Comparison of ENCODE assay signal across 9 cellular contexts in the genomic region with DNA sequence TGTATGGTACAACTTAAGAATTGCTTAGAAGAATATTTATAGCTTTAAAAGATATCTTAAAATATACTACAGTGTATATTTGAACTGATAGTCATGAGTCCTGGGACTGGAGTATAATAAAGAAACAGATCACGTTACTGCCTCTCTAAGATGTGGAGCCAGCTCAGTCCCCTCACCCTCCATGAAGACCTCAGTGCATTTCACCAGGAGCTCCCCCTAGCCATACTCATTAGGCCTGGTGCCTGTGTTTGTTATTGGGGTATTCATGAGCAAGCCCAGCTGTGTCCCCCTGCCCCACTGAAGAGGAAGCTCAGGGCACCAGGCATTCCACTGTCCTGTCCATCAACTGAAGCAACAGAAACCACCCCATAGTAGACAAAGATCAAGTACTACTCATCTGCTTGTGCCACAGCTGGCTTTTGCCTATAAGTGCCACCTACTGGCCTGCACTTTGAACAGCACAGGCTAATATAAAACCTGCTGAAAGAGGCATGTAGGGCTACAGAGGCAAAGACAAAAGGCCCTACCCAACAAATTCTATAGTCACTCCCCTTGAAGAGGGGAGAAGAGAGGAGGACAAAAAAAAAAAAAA.
DNase-seq lines count a peak whose midpoint lies in the region; ATAC-seq, FAIRE-seq and TF ChIP-seq lines count a peak whose summit lies in the region.
"Had no signal": no experiment of that assay in that cellular context is flagged by ENCODE, and none has a peak within 500 bp of the region (broad histone marks: within the 10 kb centered on the region; RNA-seq: fewer than 3 reads in every experiment).

No MANE protein-coding gene starts in this region.

- H4K20me1 ChIP-seq in H9 (ENCODE audit: control insufficient read depth, insufficient read depth, insufficient read length) (no peaks in the 10 kb centered on the region), H1 (replicated peaks in 1 of 2; ENCODE audit: control insufficient read depth in 1 of 2, insufficient read depth in 2 of 2, low read length in 2 of 2) (no peaks in the 10 kb centered on the region), smooth muscle cell (ENCODE audit: low read depth) (no peaks in the 10 kb centered on the region)

- peak; percentile 76 for TF ChIP-seq CTCF in H9 (conservative IDR thresholded peaks at IDR 0.05)
- TF ChIP-seq CTCF in H1 (IDR thresholded peaks at IDR 0.05; ENCODE audit: control extremely low read depth in 1 of 3, insufficient read depth in 1 of 3, low read depth in 1 of 3, low read length in 3 of 3), result peak in 2 of 3 experiments; percentile 58 to 73; a peak in 3 of 4 replicates
- peak; percentile 50 for TF ChIP-seq CTCF in smooth muscle cell (IDR thresholded peaks at IDR 0.05; ENCODE audit: borderline replicate concordance, insufficient read depth, poor library complexity, severe bottlenecking)

- no peak overlapping the region for H3T11ph ChIP-seq in H9 (ENCODE audit: low read length)

- CTCF ChIA-PET in H1 (lab: Charles Lee; ENCODE audit: partially characterized antibody), result interaction anchor here (0.6 to 2.3 kb wide), 26 partner anchors 9 to 605 kb away, joined by 3 to 14 read pairs (median 3); no protein-coding TSS in a partner anchor

- no peak overlapping the region for H2BK120ac ChIP-seq in H9 (ENCODE audit: low read depth, low read length, poor library complexity, severe bottlenecking)
- H2BK120ac ChIP-seq in H1 (replicated peaks; ENCODE audit: low read depth, low read length), result no peak overlapping the region

- no peak overlapping the region for H3K4ac ChIP-seq in H9 (ENCODE audit: low read depth, low read length)
- no peak overlapping the region for H3K4ac ChIP-seq in H1 (replicated peaks; ENCODE audit: insufficient read length, low read depth, low read length)

- no peak for ATAC-seq in GM21447 (IDR thresholded peaks at IDR 0.05; ENCODE audit: unreplicated experiment)

- peaks cover 10 to 18% of the 10 kb centered on the region in 2 experiments for H3K4me1 Mint-ChIP-seq in H9

- H3K79me1 ChIP-seq in H9 (ENCODE audit: insufficient read depth, low read depth, low read length, poor library complexity, severe bottlenecking) (no peaks in the 10 kb centered on the region), H1 (ENCODE audit: low read depth, low read length) (no peaks in the 10 kb centered on the region)

- H3K27ac Mint-ChIP-seq in H9, result peak overlapping the region in 2 of 3 experiments; percentile 65 to 92; a peak in 3 of 7 replicates

- H3K9me3 Mint-ChIP-seq in H9, result no peaks in the 10 kb centered on the region

- no peaks in the 10 kb centered on the region for H3K79me2 ChIP-seq in H9 (ENCODE audit: insufficient read depth, low read length)
- no peaks in the 10 kb centered on the region for H3K79me2 ChIP-seq in H1 (ENCODE audit: control insufficient read depth in 1 of 2, insufficient read depth in 2 of 2, low read length in 2 of 2)
- no peaks in the 10 kb centered on the region for H3K79me2 ChIP-seq in smooth muscle cell (ENCODE audit: low read depth)
- H3K79me2 ChIP-seq: parathyroid adenoma had no signal

- no peak overlapping the region for H3K14ac ChIP-seq in H9 (ENCODE audit: insufficient read depth, low read length)
- H3K14ac ChIP-seq in H1 (ENCODE audit: insufficient read length), result no peak overlapping the region

- H3K27me3 ChIP-seq in H9 (ENCODE audit: insufficient read depth, low read length) (no peaks in the 10 kb centered on the region), H1 (replicated peaks in 1 of 4; ENCODE audit: control insufficient read depth in 3 of 4, extremely low read depth in 1 of 4, insufficient read depth in 3 of 4, low read length in 3 of 4) (no peaks in the 10 kb centered on the region), smooth muscle cell (ENCODE audit: low read depth) (no peaks in the 10 kb centered on the region)

- H3K36me3 ChIP-seq in H1 (ENCODE audit: control insufficient read depth in 2 of 4, insufficient read depth in 4 of 4, low read length in 3 of 4) (no peaks in the 10 kb centered on the region), smooth muscle cell (ENCODE audit: low read depth) (no peaks in the 10 kb centered on the region)

- no peak overlapping the region for H3K9ac ChIP-seq in H9 (ENCODE audit: extremely low read depth, insufficient read length, low read length)
- no peak overlapping the region for H3K9ac ChIP-seq in H1 (replicated peaks in 1 of 4; ENCODE audit: extremely low read depth in 1 of 4, low read depth in 3 of 4, low read length in 3 of 4)
- H3K9ac ChIP-seq in smooth muscle cell (ENCODE audit: low read depth), result no peak overlapping the region
- H3K9ac ChIP-seq: parathyroid adenoma had no signal

- H3K4me1 ChIP-seq in H9 (ENCODE audit: insufficient read depth, low read length) (no peaks in the 10 kb centered on the region), H1 (replicated peaks in 1 of 4; ENCODE audit: control insufficient read depth in 3 of 4, insufficient read depth in 4 of 4, low read length in 3 of 4) (peaks cover 0 to 4% (median 0%) of the 10 kb centered on the region in 4 experiments; a peak in 1 of 7 replicates), smooth muscle cell (ENCODE audit: low read depth) (no peaks in the 10 kb centered on the region)
- H3K4me1 ChIP-seq: parathyroid adenoma had no signal

- H3K4me3 Mint-ChIP-seq in H9, result no peak overlapping the region

- peak; percentile 56 to 77 for TF ChIP-seq RAD21 in H1 (IDR thresholded peaks at IDR 0.05 in 1 of 2, conservative IDR thresholded peaks at IDR 0.05 in 1 of 2; ENCODE audit: low read depth in 2 of 2, low read length in 2 of 2)

- peaks cover 3% of the 10 kb centered on the region for H3F3A ChIP-seq in smooth muscle cell (ENCODE audit: low read depth)

- WGBS in H9 (ENCODE audit: extremely low coverage, insufficient read length, low lambda C conversion rate), result no CpG with 5 or more reads among the region's 1 CpG
- WGBS in H1 (ENCODE audit: extremely low coverage in 1 of 2, insufficient coverage in 1 of 2, insufficient read length in 1 of 2, insufficient replicate concordance in 2 of 2, low coverage in 1 of 2, low lambda C conversion rate in 2 of 2, missing lambda C conversion rate in 1 of 2), 2 experiments, result 85% methylated on average over 1 of the region's 1 CpG; no CpG with 5 or more reads in 1 of the 2 experiments
- 90% methylated on average over 1 of the region's 1 CpG for WGBS in smooth muscle cell (ENCODE audit: low lambda C conversion rate)

- H3K4me3 ChIP-seq in H1 (ENCODE audit: extremely low read depth in 1 of 4, insufficient read depth in 2 of 4, low read depth in 3 of 4, low read length in 4 of 4) (no peak overlapping the region), smooth muscle cell (no peak overlapping the region)

- H3K27ac ChIP-seq in H9 (ENCODE audit: insufficient read length, low read depth, low read length) (no peak overlapping the region), H1 (ENCODE audit: low read depth, low read length) (no peak overlapping the region), smooth muscle cell (ENCODE audit: low read depth) (no peak overlapping the region)
- H3K27ac ChIP-seq: parathyroid adenoma had no signal

- H3K56ac ChIP-seq in H9 (ENCODE audit: insufficient read length, low read depth, low read length) (no peak overlapping the region), H1 (replicated peaks; ENCODE audit: insufficient read length, low read depth, low read length) (no peak overlapping the region)

- no peaks in the 10 kb centered on the region for H3K27me3 Mint-ChIP-seq in H9 (ENCODE audit: low read depth)

- TF ChIP-seq POLR2A in H1 (IDR thresholded peaks at IDR 0.05; ENCODE audit: control extremely low read depth in 1 of 2, low read depth in 2 of 2, low read length in 2 of 2), result no peak

- H2AFZ ChIP-seq in H9 (ENCODE audit: low read length) (no peak overlapping the region), H1 (ENCODE audit: low read length) (peak overlapping the region; percentile 98; the same call in 1 of the 2 replicates), smooth muscle cell (ENCODE audit: low read depth) (no peak overlapping the region)
- H2AFZ ChIP-seq: parathyroid adenoma had no signal

- no peak overlapping the region for H2BK15ac ChIP-seq in H9 (ENCODE audit: low read depth, low read length)
- no peak overlapping the region for H2BK15ac ChIP-seq in H1 (ENCODE audit: low read length)

- H3K36me3 Mint-ChIP-seq in H9 (ENCODE audit: insufficient read depth in 1 of 3, low read depth in 3 of 3), result no peaks in the 10 kb centered on the region

- no peak for TF ChIP-seq EP300 in H1 (IDR thresholded peaks at IDR 0.05; ENCODE audit: borderline replicate concordance in 1 of 2, low read depth in 2 of 2, low read length in 2 of 2)

- H4K5ac ChIP-seq in H9 (ENCODE audit: insufficient read length, low read depth, low read length), result no peak overlapping the region
- H4K5ac ChIP-seq in H1 (ENCODE audit: insufficient read length, low read depth, low read length), result no peak overlapping the region

- H3K9me3 ChIP-seq in H9 (ENCODE audit: control insufficient read depth, low read depth, low read length) (no peaks in the 10 kb centered on the region), H1 (ENCODE audit: insufficient read depth in 2 of 2, low read depth in 1 of 2, low read length in 1 of 2) (no peaks in the 10 kb centered on the region), smooth muscle cell (replicated peaks; ENCODE audit: low read depth) (no peaks in the 10 kb centered on the region)

- H2BK12ac ChIP-seq in H9 (ENCODE audit: insufficient read length, low read depth, low read length) (no peak overlapping the region), H1 (ENCODE audit: low read depth, low read length) (no peak overlapping the region)

- DNase-seq in GM04503 (ENCODE audit: low read depth), result peak; percentile 3
- DNase-seq in H9, result peak; percentile 79
- DNase-seq in NCI-H226, result peak; percentile 14
- DNase-seq in H1 (ENCODE audit: low read depth in 1 of 2, low spot score in 2 of 2), result peak; percentile 13 to 51
- no peak for DNase-seq in smooth muscle cell (lab: John Stamatoyannopoulos, UW; ENCODE audit: unreplicated experiment)
- DNase-seq in dermis blood vessel endothelial cell, result no peak
- no peak for DNase-seq in NCI-H187 treated with DMSO at 0.1 percent for 48 hours (lab: John Stamatoyannopoulos, UW)

- POLR2A ChIA-PET in H1 (lab: Charles Lee; ENCODE audit: partially characterized antibody), result no interaction called here

- H2BK5ac ChIP-seq in H9 (ENCODE audit: insufficient read length, low read length), result no peak overlapping the region
- H2BK5ac ChIP-seq in H1 (ENCODE audit: low read depth, low read length), result no peak overlapping the region

- no peak overlapping the region for H2BK20ac ChIP-seq in H9 (ENCODE audit: low read depth, low read length, poor library complexity, severe bottlenecking)
- no peak overlapping the region for H2BK20ac ChIP-seq in H1 (ENCODE audit: low read length)

- FAIRE-seq in H1 (lab: Jason Lieb, UNC), result peak; percentile 89

- H3K23me2 ChIP-seq in H9 (ENCODE audit: insufficient read length, low read depth, low read length, poor library complexity, severe bottlenecking) (no peaks in the 10 kb centered on the region), H1 (ENCODE audit: low read depth, low read length) (no peaks in the 10 kb centered on the region)

- H4K91ac ChIP-seq in H9 (ENCODE audit: insufficient read length, low read depth, low read length) (no peak overlapping the region), H1 (replicated peaks; ENCODE audit: insufficient read length, low read length) (no peak overlapping the region)

- no peak overlapping the region for H3K18ac ChIP-seq in H9 (ENCODE audit: insufficient read length, low read depth, low read length)
- no peak overlapping the region for H3K18ac ChIP-seq in H1 (ENCODE audit: extremely low read depth, low read length)

- H4K8ac ChIP-seq in H9 (replicated peaks; ENCODE audit: insufficient read length, low read depth, low read length), result no peak overlapping the region
- no peak overlapping the region for H4K8ac ChIP-seq in H1 (ENCODE audit: extremely low read depth, insufficient read depth, low read length)

- H3K4me2 ChIP-seq in H9 (ENCODE audit: insufficient read depth, insufficient read length, low read length) (no peak overlapping the region), H1 (ENCODE audit: insufficient read depth in 1 of 2, low read depth in 2 of 2, low read length in 2 of 2) (no peak overlapping the region), smooth muscle cell (no peak overlapping the region)

- no peak overlapping the region for H2AK5ac ChIP-seq in H9 (ENCODE audit: insufficient read length, low read length)
- no peak overlapping the region for H2AK5ac ChIP-seq in H1 (ENCODE audit: low read depth, low read length)

- no peak overlapping the region for H3K23ac ChIP-seq in H9 (ENCODE audit: insufficient read length, low read depth, low read length)
- H3K23ac ChIP-seq in H1 (ENCODE audit: insufficient read length), result no peak overlapping the region

Comparison
In these comparisons a context has a peak if more than half of its experiments do, and no peak if none do; other contexts are left out.
1. DNase-seq: peak in GM04503 (single experiment), H9 (single experiment), NCI-H226 (single experiment) and H1 (2 of 2); none in smooth muscle cell (single experiment), dermis blood vessel endothelial cell (single experiment) and NCI-H187 treated with DMSO at 0.1 percent for 48 hours (single experiment).
2. Peak in every context shown above with its lines, with median percentiles within 50 percentile points of each other: CTCF ChIP-seq.